ENCODE assay signal across 14 cellular contexts in the genomic region with DNA sequence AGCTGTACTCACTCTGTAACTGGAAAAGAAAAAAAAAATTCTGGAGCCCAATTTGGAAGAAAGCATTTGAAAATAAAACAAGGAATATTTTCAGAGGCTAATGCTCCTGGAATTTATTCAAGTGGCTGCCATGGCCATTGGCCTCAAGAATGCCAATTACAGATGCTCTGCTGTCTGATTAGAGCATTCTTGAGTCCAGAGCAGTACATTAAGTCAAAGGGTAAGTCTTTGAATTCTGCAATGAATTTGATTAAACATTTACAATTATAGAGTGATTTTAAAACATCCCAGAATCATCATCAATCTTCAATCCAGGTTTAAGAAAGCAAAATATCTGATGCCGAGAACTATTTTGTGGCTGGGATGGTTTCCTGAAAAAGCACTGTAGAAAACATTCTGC.
DNase-seq lines count a peak whose midpoint lies in the region; ATAC-seq and TF ChIP-seq lines count a peak whose summit lies in the region.
"Had no signal": no experiment of that assay in that cellular context is flagged by ENCODE, and none has a peak within 500 bp of the region (broad histone marks: within the 10 kb centered on the region; RNA-seq: fewer than 3 reads in every experiment).

No MANE protein-coding gene starts in this region.

- H3K36me3 Mint-ChIP-seq in mesothelial cell of epicardium = no peaks in the 10 kb centered on the region
- H3K36me3 Mint-ChIP-seq: CD4-positive, CD25-positive, alpha-beta regulatory T cell had no signal

- no peak overlapping the region for H2BK5ac ChIP-seq in neuronal stem cell (ENCODE audit: low read length)

- no peak overlapping the region for H3K14ac ChIP-seq in neuronal stem cell (ENCODE audit: low read length)

- H3K4me3 Mint-ChIP-seq in mesothelial cell of epicardium = no peak overlapping the region
- H3K4me3 Mint-ChIP-seq: CD4-positive, CD25-positive, alpha-beta regulatory T cell had no signal

- TF ChIP-seq CTCF in AG10803 (conservative IDR thresholded peaks at IDR 0.05; ENCODE audit: low read length) = no peak
- no peak for TF ChIP-seq CTCF in astrocyte of the cerebellum (IDR thresholded peaks at IDR 0.05; ENCODE audit: low read depth, low read length, missing control alignments)
- TF ChIP-seq CTCF in mesothelial cell of epicardium (IDR thresholded peaks at IDR 0.05; ENCODE audit: unreplicated experiment) = no peak

- no peaks in the 10 kb centered on the region for H3K79me1 ChIP-seq in neuronal stem cell (ENCODE audit: low read depth, low read length)

- no CpG with 5 or more reads among the region's 1 CpG for WGBS in neuronal stem cell (ENCODE audit: extremely low coverage in 2 of 2, insufficient read length in 2 of 2, insufficient replicate concordance in 1 of 2), 2 donors

- H3K27ac Mint-ChIP-seq in mesothelial cell of epicardium = peak overlapping the region; percentile 90
- H3K27ac Mint-ChIP-seq: CD4-positive, CD25-positive, alpha-beta regulatory T cell had no signal

- no peak overlapping the region for H3K23ac ChIP-seq in neuronal stem cell (ENCODE audit: low read depth, low read length, poor library complexity)

- H3K36me3 ChIP-seq in neuronal stem cell (replicated peaks in 1 of 2; ENCODE audit: control insufficient read depth in 2 of 2, insufficient read depth in 2 of 2, low read length in 2 of 2) = no peaks in the 10 kb centered on the region
- H3K36me3 ChIP-seq: BLaER1 treated with 17β-estradiol and CSF1 and Interleukin-3, amounts not matched to agents 10 nM and 100 nM; HAP-1 had no signal

- H4K91ac ChIP-seq in neuronal stem cell (ENCODE audit: low read depth, low read length, poor library complexity) = no peak overlapping the region

- H3K27ac ChIP-seq in neuronal stem cell (replicated peaks; ENCODE audit: low read length) = no peak overlapping the region
- H3K27ac ChIP-seq: BLaER1 treated with 17β-estradiol and CSF1 and Interleukin-3, amounts not matched to agents 10 nM and 100 nM had no signal

- H3K4me1 Mint-ChIP-seq in mesothelial cell of epicardium = peaks cover 48% of the 10 kb centered on the region
- H3K4me1 Mint-ChIP-seq: CD4-positive, CD25-positive, alpha-beta regulatory T cell had no signal

- DNase-seq in AG08395 (ENCODE audit: low spot score) (peak; percentile 29), AG10803 (ENCODE audit: low read depth) (peak; percentile 32), astrocyte of the cerebellum (ENCODE audit: low read depth) (peak; percentile 40), mesothelial cell of epicardium (ENCODE audit: low spot score in 2 of 2, unreplicated experiment in 2 of 2) (no peak), NCI-H1417 treated with DMSO at 0.1 percent for 48 hours (lab: John Stamatoyannopoulos, UW) (no peak), neuronal stem cell (ENCODE audit: low spot score) (no peak)
- DNase-seq: CD4-positive, CD25-positive, alpha-beta regulatory T cell; DMS79 treated with DMSO at 0.1 percent for 48 hours; EL had no signal

- no peaks in the 10 kb centered on the region for H3K9me3 ChIP-seq in neuronal stem cell (replicated peaks in 1 of 2; ENCODE audit: control insufficient read depth in 2 of 2, insufficient read depth in 1 of 2, low read depth in 1 of 2, low read length in 2 of 2)
- H3K9me3 ChIP-seq: BLaER1 treated with 17β-estradiol and CSF1 and Interleukin-3, amounts not matched to agents 10 nM and 100 nM; HAP-1 had no signal

- no peak overlapping the region for H2BK12ac ChIP-seq in neuronal stem cell (ENCODE audit: low read length)

- H3K9me3 Mint-ChIP-seq in mesothelial cell of epicardium = no peaks in the 10 kb centered on the region

- no peaks in the 10 kb centered on the region for H3K27me3 Mint-ChIP-seq in mesothelial cell of epicardium (ENCODE audit: low read depth)
- H3K27me3 Mint-ChIP-seq: CD4-positive, CD25-positive, alpha-beta regulatory T cell had no signal

- H2BK120ac ChIP-seq in neuronal stem cell (ENCODE audit: low read depth, low read length) = no peak overlapping the region

- H3K4me3 ChIP-seq in AG10803 (ENCODE audit: low read length) (no peak overlapping the region), astrocyte of the cerebellum (ENCODE audit: low read depth, low read length) (no peak overlapping the region), neuronal stem cell (ENCODE audit: low read length in 2 of 2) (no peak overlapping the region)
- H3K4me3 ChIP-seq: BLaER1 treated with 17β-estradiol and CSF1 and Interleukin-3, amounts not matched to agents 10 nM and 100 nM; HAP-1 had no signal

- no peak overlapping the region for H3K4me2 ChIP-seq in neuronal stem cell (ENCODE audit: insufficient read depth, low read length, poor library complexity, severe bottlenecking)
- H3K4me2 ChIP-seq: BLaER1 treated with 17β-estradiol and CSF1 and Interleukin-3, amounts not matched to agents 10 nM and 100 nM had no signal

- peaks cover 0 to 6% of the 10 kb centered on the region in 2 donors for H3K4me1 ChIP-seq in neuronal stem cell (ENCODE audit: control insufficient read depth in 2 of 2, insufficient read depth in 1 of 2, low read depth in 1 of 2, low read length in 2 of 2)
- H3K4me1 ChIP-seq: BLaER1 treated with 17β-estradiol and CSF1 and Interleukin-3, amounts not matched to agents 10 nM and 100 nM; HAP-1 had no signal

- no peak overlapping the region for H3K18ac ChIP-seq in neuronal stem cell (ENCODE audit: low read length)

- H3K9ac ChIP-seq in neuronal stem cell (ENCODE audit: low read depth, low read length, poor library complexity) = no peak overlapping the region
- H3K9ac ChIP-seq: BLaER1 treated with 17β-estradiol and CSF1 and Interleukin-3, amounts not matched to agents 10 nM and 100 nM had no signal

- no peak overlapping the region for H4K8ac ChIP-seq in neuronal stem cell (ENCODE audit: low read depth, low read length)

- ATAC-seq in GM18519 (IDR thresholded peaks at IDR 0.05; ENCODE audit: low FRiP score, unreplicated experiment) = no peak
- ATAC-seq in GM21526 (IDR thresholded peaks at IDR 0.05; ENCODE audit: low FRiP score, unreplicated experiment) = no peak
- ATAC-seq: HepG2 had no signal

- no peak overlapping the region for H2AFZ ChIP-seq in neuronal stem cell (ENCODE audit: low read length)

- no peak overlapping the region for H2AK5ac ChIP-seq in neuronal stem cell (ENCODE audit: low read depth, low read length)

- H3K4ac ChIP-seq in neuronal stem cell (ENCODE audit: low read length) = no peak overlapping the region

- in situ Hi-C loops in astrocyte of the cerebellum (cut with HindIII; ENCODE audit: low sequenced_read_pairs) = no loop called here

- H2BK15ac ChIP-seq in neuronal stem cell (ENCODE audit: low read length) = no peak overlapping the region

- no peaks in the 10 kb centered on the region for H3K27me3 ChIP-seq in neuronal stem cell (ENCODE audit: control insufficient read depth in 3 of 3, insufficient read depth in 3 of 3, low read depth in 1 of 3, low read length in 3 of 3)
- H3K27me3 ChIP-seq: BLaER1 treated with 17β-estradiol and CSF1 and Interleukin-3, amounts not matched to agents 10 nM and 100 nM had no signal

Comparison
In these comparisons a context has a peak if more than half of its experiments do, and no peak if none do; other contexts are left out.
1. DNase-seq: peak in AG08395 (single experiment), AG10803 (single experiment) and astrocyte of the cerebellum (single experiment); none in mesothelial cell of epicardium (0 of 2), NCI-H1417 treated with DMSO at 0.1 percent for 48 hours (single experiment) and neuronal stem cell (single experiment).